In genomic region chrX:47482512-47483309, GRCh38 we compare ENCODE assay signal across 8 cellular contexts. TPM values are rescaled to one million over a fixed set of nuclear protein-coding genes. Genes with fewer than 3 reads are reported as not detected.
DNase-seq lines count a peak whose midpoint lies in the region; ATAC-seq and TF ChIP-seq lines count a peak whose summit lies in the region.

TSS of gene ZNF41 (minus strand) at chrX:47483222. CDS start at chrX:47467481, 15,741 bp downstream.

- TF ChIP-seq POLR2A in right lobe of liver (IDR thresholded peaks at IDR 0.05) = peak; percentile 37

- ATAC-seq in GM19397 (IDR thresholded peaks at IDR 0.05; ENCODE audit: unreplicated experiment) = peak; percentile 88
- ATAC-seq in HG03565 (IDR thresholded peaks at IDR 0.05; ENCODE audit: unreplicated experiment) = peak; percentile 73
- ATAC-seq in right lobe of liver = peak; percentile 89 to 94 (median 89)

- no peaks in the 10 kb centered on the region for H3K9me3 ChIP-seq in right lobe of liver

- intact Hi-C loops in right lobe of liver (cut with DNase I) = no loop called here

- H3K27me3 ChIP-seq in right lobe of liver = no peaks in the 10 kb centered on the region

- H3K27ac ChIP-seq in C4-2B (peak within 1 kb of the TSS; percentile 99), right lobe of liver (peak within 1 kb of the TSS; percentile 89 to 93 (median 93))

- no peak for TF ChIP-seq CTCF in C4-2B (conservative IDR thresholded peaks at IDR 0.05)
- TF ChIP-seq CTCF in right lobe of liver (IDR thresholded peaks at IDR 0.05) = no peak

- no peaks in the 10 kb centered on the region for H3K4me1 ChIP-seq in right lobe of liver

- WGBS in right lobe of liver (ENCODE audit: insufficient coverage, low coverage, low lambda C conversion rate, missing lambda C conversion rate) = 51% methylated on average over 39 of the region's 77 CpGs

- no peaks in the 10 kb centered on the region for H3K36me3 ChIP-seq in right lobe of liver

- H3K4me3 ChIP-seq in right lobe of liver = peak within 1 kb of the TSS; percentile 59 to 80 (median 80)

- DNase-seq in NCI-H748 (lab: John Stamatoyannopoulos, UW; ENCODE audit: unreplicated experiment) = peak; percentile 92
- peak; percentile 56 to 75 for DNase-seq in activated CD4-positive, alpha-beta T cell treated with anti-CD3 and anti-CD28 coated beads, Interleukin-2, amount 50 U/mL, for 24 hours (ENCODE audit: low read depth in 1 of 2, low spot score in 1 of 2)
- peak; percentile 82 for DNase-seq in dermis blood vessel endothelial cell
- peak; percentile 67 to 76 (median 75) for DNase-seq in right lobe of liver
- DNase-seq in stimulated activated CD4-positive, alpha-beta T cell treated with anti-CD3 and anti-CD28 coated beads, Interleukin-4, amount 100 ng/mL, for 24 hours = peak; percentile 79

RNA-seq across cellular contexts. Expression of gene ZNF41, which starts in this region (rescaled TPM):
- total RNA-seq in dermis blood vessel endothelial cell = 9.2 and 11.8 TPM in 2 replicates
- total RNA-seq in right lobe of liver = 1 to 10 TPM; 2.7 to 6.1 (median 3.9) TPM

Comparison
In these comparisons a context has a peak if more than half of its experiments do, and no peak if none do; other contexts are left out.
1. Peak in every context shown above with its lines: DNase-seq, ATAC-seq, H3K4me3 ChIP-seq and H3K27ac ChIP-seq.